8 cellular contexts compared by ENCODE assay signal in the genomic region with DNA sequence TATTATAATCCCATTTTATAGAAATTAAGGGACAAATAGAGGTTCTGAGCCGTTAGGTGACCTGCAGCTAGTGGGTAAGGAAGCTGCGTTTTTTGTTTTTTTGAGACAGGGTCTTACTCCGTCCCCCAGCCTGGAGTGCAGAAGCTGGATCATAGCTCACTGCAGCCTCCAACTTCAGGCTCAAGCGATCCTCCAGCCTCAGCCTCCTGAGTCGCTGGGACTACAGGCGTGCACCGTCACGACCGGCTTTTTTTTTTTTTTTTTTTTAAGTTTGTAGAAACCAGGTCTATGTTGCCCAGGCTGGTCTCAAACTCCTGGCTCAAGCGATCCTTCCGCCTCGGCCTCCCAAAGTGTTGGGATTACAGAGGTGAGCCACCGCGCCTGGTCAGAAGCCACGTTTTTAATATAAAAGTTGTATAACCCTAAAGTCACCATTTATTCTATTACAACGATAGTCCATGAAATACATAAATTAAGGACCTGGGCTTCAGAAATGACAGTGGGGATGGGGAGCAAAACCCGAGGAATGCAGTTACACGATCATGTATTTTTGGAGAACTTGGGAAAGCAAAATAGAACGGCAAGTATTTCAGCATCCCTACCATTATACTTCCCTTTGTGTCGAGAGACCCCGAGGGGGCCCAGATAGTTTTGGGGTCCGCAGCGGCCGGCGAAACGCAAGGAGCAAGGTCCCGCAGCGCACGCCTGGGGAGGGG. TPM values are rescaled to one million over a fixed set of nuclear protein-coding genes. Genes with fewer than 3 reads are reported as not detected.
A peak's percentile ranks its signal among the peaks of the same experiment; 100 is the strongest.
DNase-seq lines count a peak whose midpoint lies in the region; ATAC-seq and TF ChIP-seq lines count a peak whose summit lies in the region.

No MANE protein-coding gene starts in this region.

- H3K27ac ChIP-seq in iPS-20b (ENCODE audit: low read length) (no peak overlapping the region), suprapubic skin (no peak overlapping the region)

- H3K27ac Mint-ChIP-seq in T-helper 1 cell treated with Interleukin-12 subunit alpha and Interleukin-12 subunit beta and Interleukin-4 antibody, amounts not matched to agents 30 μg/mL and 1 μg/mL, for 36 hours: peak overlapping the region; percentile 80
- peak overlapping the region; percentile 76 for H3K27ac Mint-ChIP-seq in activated B cell treated with CpG ODN at 0.5 μM for 24 hours

- peaks cover 8% of the 10 kb centered on the region for H3K36me3 Mint-ChIP-seq in T-helper 1 cell treated with Interleukin-12 subunit alpha and Interleukin-12 subunit beta and Interleukin-4 antibody, amounts not matched to agents 30 μg/mL and 1 μg/mL, for 36 hours (ENCODE audit: low read depth)
- peaks cover 39% of the 10 kb centered on the region for H3K36me3 Mint-ChIP-seq in activated B cell treated with CpG ODN at 0.5 μM for 24 hours (ENCODE audit: low read depth)

- CTCF ChIA-PET in activated B cell treated with CpG ODN at 0.5 μM for 24 hours (lab: Charles Lee): interaction anchor here (0.6 to 2.3 kb wide), 8 partner anchors 9 to 1845 kb away, joined by 3 to 20 read pairs (median 4); no protein-coding TSS in a partner anchor

- DNase-seq in T-helper 1 cell: no peak
- no peak for DNase-seq in activated B cell treated with CpG ODN at 0.5 μM for 24 hours
- DNase-seq in suprapubic skin (ENCODE audit: low spot score in 2 of 2): no peak
- no peak for DNase-seq in posterior cingulate gyrus
- DNase-seq in activated CD8-positive, alpha-beta memory T cell treated with anti-CD3 and anti-CD28 coated beads for 24 hours: no peak

- TF ChIP-seq EP300 in suprapubic skin (IDR thresholded peaks at IDR 0.05): no peak

- TF ChIP-seq CTCF in activated B cell treated with CpG ODN at 0.5 μM for 24 hours (IDR thresholded peaks at IDR 0.05) (no peak), suprapubic skin (IDR thresholded peaks at IDR 0.05) (no peak)

- POLR2A ChIA-PET in activated B cell treated with CpG ODN at 0.5 μM for 24 hours (lab: Charles Lee): interaction anchor here (0.7 to 1.4 kb wide), 8 partner anchors 10 to 649 kb away, joined by 3 to 14 read pairs (median 6); a partner anchor contains a TSS

- H3K4me3 ChIP-seq in iPS-20b (ENCODE audit: low read length) (peak overlapping the region; percentile 93), suprapubic skin (peak overlapping the region; percentile 87)

- peaks cover 2% of the 10 kb centered on the region for H3K27me3 ChIP-seq in iPS-20b (ENCODE audit: insufficient read depth, low read length)
- peaks cover 3% of the 10 kb centered on the region for H3K27me3 ChIP-seq in suprapubic skin

- intact Hi-C loops in activated B cell treated with CpG ODN at 0.5 μM for 24 hours (cut with micrococcal nuclease) (loop anchor here (5.0 to 10.0 kb wide), 3 partner anchors 373 to 1370 kb away; a partner anchor contains a TSS), posterior cingulate gyrus (cut with DNase I) (loop anchor here (5.0 kb wide), 1 partner anchor 93 kb away; a partner anchor contains a TSS)

- H3K27me3 Mint-ChIP-seq in T-helper 1 cell treated with Interleukin-12 subunit alpha and Interleukin-12 subunit beta and Interleukin-4 antibody, amounts not matched to agents 30 μg/mL and 1 μg/mL, for 36 hours (ENCODE audit: low read depth): peaks cover 11% of the 10 kb centered on the region
- peaks cover 8% of the 10 kb centered on the region for H3K27me3 Mint-ChIP-seq in activated B cell treated with CpG ODN at 0.5 μM for 24 hours

- H3K4me3 Mint-ChIP-seq in T-helper 1 cell treated with Interleukin-12 subunit alpha and Interleukin-12 subunit beta and Interleukin-4 antibody, amounts not matched to agents 30 μg/mL and 1 μg/mL, for 36 hours: peak overlapping the region; percentile 90
- peak overlapping the region; percentile 91 for H3K4me3 Mint-ChIP-seq in activated B cell treated with CpG ODN at 0.5 μM for 24 hours

- ATAC-seq in activated B cell treated with CpG ODN at 0.5 μM for 24 hours (ENCODE audit: low read depth) (no peak), HG02623 (IDR thresholded peaks at IDR 0.05; ENCODE audit: unreplicated experiment) (no peak)

- 22% methylated on average over 29 of the region's 29 CpGs for WGBS in suprapubic skin

- peaks cover 19% of the 10 kb centered on the region for H3K4me1 Mint-ChIP-seq in T-helper 1 cell treated with Interleukin-12 subunit alpha and Interleukin-12 subunit beta and Interleukin-4 antibody, amounts not matched to agents 30 μg/mL and 1 μg/mL, for 36 hours (ENCODE audit: low read depth)
- peaks cover 32% of the 10 kb centered on the region for H3K4me1 Mint-ChIP-seq in activated B cell treated with CpG ODN at 0.5 μM for 24 hours

- TF ChIP-seq POLR2A in suprapubic skin (IDR thresholded peaks at IDR 0.05): no peak

- no peaks in the 10 kb centered on the region for H3K9me3 Mint-ChIP-seq in T-helper 1 cell treated with Interleukin-12 subunit alpha and Interleukin-12 subunit beta and Interleukin-4 antibody, amounts not matched to agents 30 μg/mL and 1 μg/mL, for 36 hours
- H3K9me3 Mint-ChIP-seq in activated B cell treated with CpG ODN at 0.5 μM for 24 hours: no peaks in the 10 kb centered on the region

- H3K36me3 ChIP-seq in iPS-20b (ENCODE audit: insufficient read depth, low read depth, low read length) (peaks cover 41% of the 10 kb centered on the region), suprapubic skin (peaks cover 17% of the 10 kb centered on the region)

- H3K4me1 ChIP-seq in iPS-20b (ENCODE audit: insufficient read depth, low read length): no peaks in the 10 kb centered on the region
- peaks cover 19% of the 10 kb centered on the region for H3K4me1 ChIP-seq in suprapubic skin

- H3K9me3 ChIP-seq in iPS-20b (ENCODE audit: insufficient read depth, low read depth, low read length) (no peaks in the 10 kb centered on the region), suprapubic skin (no peaks in the 10 kb centered on the region)

- H3K9ac ChIP-seq in iPS-20b (ENCODE audit: low read depth, low read length): peak overlapping the region; percentile 87; the same call in 1 of the 2 replicates

RNA-seq across cellular contexts. Expression of a gene that starts 0.6 kb away (rescaled TPM):
- total RNA-seq in activated B cell treated with CpG ODN at 0.5 μM for 24 hours (34.4 and 39.7 TPM in 2 replicates), suprapubic skin (10 to 100 TPM in 1 of 4 donors, 1 to 10 TPM in 3; 7.1 to 19.1 (median 7.3) TPM)

RNA-seq across cellular contexts. Expression of a gene that starts 27.1 kb away (rescaled TPM):
- total RNA-seq in activated B cell treated with CpG ODN at 0.5 μM for 24 hours: not detected in 2 replicates
- total RNA-seq in suprapubic skin: not detected

RNA-seq across cellular contexts. Expression of a gene that starts 59.2 kb away (rescaled TPM):
- total RNA-seq in activated B cell treated with CpG ODN at 0.5 μM for 24 hours: 1.2 and 1.4 TPM in 2 replicates
- 1 to 10 TPM in 1 of 4 donors, under 1 TPM in 3; 0.19 to 1.9 (median 0.40) TPM for total RNA-seq in suprapubic skin
